1 cellular context compared by ENCODE assay signal in genomic region chr10:127880557-127880956, GRCh38.
TF ChIP-seq lines count a peak whose summit lies in the region.

No MANE protein-coding gene starts in this region.

TF ChIP-seq in GM12878, 131 proteins besides CTCF, POLR2A, EP300 and RAD21 (continued from another document):
- TF ChIP-seq, protein P1, sequence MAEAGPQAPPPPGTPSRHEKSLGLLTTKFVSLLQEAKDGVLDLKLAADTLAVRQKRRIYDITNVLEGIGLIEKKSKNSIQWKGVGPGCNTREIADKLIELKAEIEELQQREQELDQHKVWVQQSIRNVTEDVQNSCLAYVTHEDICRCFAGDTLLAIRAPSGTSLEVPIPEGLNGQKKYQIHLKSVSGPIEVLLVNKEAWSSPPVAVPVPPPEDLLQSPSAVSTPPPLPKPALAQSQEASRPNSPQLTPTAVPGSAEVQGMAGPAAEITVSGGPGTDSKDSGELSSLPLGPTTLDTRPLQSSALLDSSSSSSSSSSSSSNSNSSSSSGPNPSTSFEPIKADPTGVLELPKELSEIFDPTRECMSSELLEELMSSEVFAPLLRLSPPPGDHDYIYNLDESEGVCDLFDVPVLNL (IDR thresholded peaks at IDR 0.05; ENCODE audit: low read depth, low read length), result no peak
